8 cellular contexts compared by ENCODE assay signal in genomic region chr1:184036517-184036949, GRCh38. TPM values are rescaled to one million over a fixed set of nuclear protein-coding genes. Genes with fewer than 3 reads are reported as not detected.
DNase-seq lines count a peak whose midpoint lies in the region; ATAC-seq and TF ChIP-seq lines count a peak whose summit lies in the region.

No MANE protein-coding gene starts in this region.

- no peak for TF ChIP-seq POLR2A in esophagus muscularis mucosa (IDR thresholded peaks at IDR 0.05; ENCODE audit: low read depth)

- H3K27ac Mint-ChIP-seq in activated B cell treated with CpG ODN at 0.5 μM for 24 hours (no peak overlapping the region), naive B cell (no peak overlapping the region)

- peak overlapping the region; percentile 60 to 86 (median 74) for H3K4me3 ChIP-seq in esophagus muscularis mucosa

- TF ChIP-seq EP300 in esophagus muscularis mucosa (IDR thresholded peaks at IDR 0.05) = no peak

- intact Hi-C loops in activated B cell treated with CpG ODN at 0.5 μM for 24 hours (cut with micrococcal nuclease) (loop anchor here (5.0 kb wide), 1 partner anchor 79 kb away; no protein-coding TSS in a partner anchor), esophagus muscularis mucosa (cut with DNase I) (loop anchor here (10.0 kb wide), 1 partner anchor 102 kb away; no protein-coding TSS in a partner anchor)

- no peaks in the 10 kb centered on the region for H3K36me3 Mint-ChIP-seq in activated B cell treated with CpG ODN at 0.5 μM for 24 hours (ENCODE audit: low read depth)
- H3K36me3 Mint-ChIP-seq in naive B cell = peaks cover 0 to 10% of the 10 kb centered on the region in 2 donors

- no peak for TF ChIP-seq CTCF in activated B cell treated with CpG ODN at 0.5 μM for 24 hours (IDR thresholded peaks at IDR 0.05)
- TF ChIP-seq CTCF in esophagus muscularis mucosa (IDR thresholded peaks at IDR 0.05) = no peak

- peaks cover 51% of the 10 kb centered on the region for H3K27me3 Mint-ChIP-seq in activated B cell treated with CpG ODN at 0.5 μM for 24 hours
- H3K27me3 Mint-ChIP-seq in naive B cell = peaks cover 62 to 82% (median 71%) of the 10 kb centered on the region in 3 donors

- ATAC-seq in HG03460 (IDR thresholded peaks at IDR 0.05; ENCODE audit: unreplicated experiment) (peak; percentile 28), activated B cell treated with CpG ODN at 0.5 μM for 24 hours (ENCODE audit: low read depth) (peak; percentile 25), naive B cell (ENCODE audit: low read depth in 2 of 2) (peak; percentile 58 to 60), GM18520 (IDR thresholded peaks at IDR 0.05; ENCODE audit: unreplicated experiment) (no peak)

- H3K9me3 Mint-ChIP-seq in activated B cell treated with CpG ODN at 0.5 μM for 24 hours (no peaks in the 10 kb centered on the region), naive B cell (peaks cover 0 to 1% (median 0%) of the 10 kb centered on the region in 7 donors)

- peak overlapping the region; percentile 53 for H3K4me3 Mint-ChIP-seq in activated B cell treated with CpG ODN at 0.5 μM for 24 hours
- H3K4me3 Mint-ChIP-seq in naive B cell = peak overlapping the region; percentile 53 to 83 (median 68)

- WGBS in esophagus muscularis mucosa = no CpG with 5 or more reads among the region's 29 CpGs

- CTCF ChIA-PET in activated B cell treated with CpG ODN at 0.5 μM for 24 hours (lab: Charles Lee) = interaction anchor here (1.6 kb wide), 1 partner anchor 188 kb away, joined by 3 read pairs; no protein-coding TSS in a partner anchor

- peaks cover 7 to 23% (median 19%) of the 10 kb centered on the region in 4 donors for H3K4me1 ChIP-seq in esophagus muscularis mucosa

- peaks cover 16% of the 10 kb centered on the region for H3K4me1 Mint-ChIP-seq in activated B cell treated with CpG ODN at 0.5 μM for 24 hours
- H3K4me1 Mint-ChIP-seq in naive B cell = peaks cover 7 to 20% (median 14%) of the 10 kb centered on the region in 3 donors

- H3K27ac ChIP-seq in esophagus muscularis mucosa (replicated peaks in 1 of 4) = peak overlapping the region; percentile 58 to 76 (median 68)

- no peaks in the 10 kb centered on the region for H3K36me3 ChIP-seq in esophagus muscularis mucosa

- no peaks in the 10 kb centered on the region for H3K9me3 ChIP-seq in esophagus muscularis mucosa

- peak; percentile 14 for DNase-seq in activated CD4-positive, alpha-beta T cell treated with anti-CD3 and anti-CD28 coated beads for 48 hours
- DNase-seq in activated CD4-positive, alpha-beta T cell treated with anti-CD3 and anti-CD28 coated beads, Interleukin-2, amount 50 U/mL, for 4 hours = no peak
- DNase-seq in activated B cell treated with CpG ODN at 0.5 μM for 24 hours (peak; percentile 17), esophagus muscularis mucosa (ENCODE audit: extremely low spot score) (no peak), naive B cell (peak; percentile 17), occipital lobe (lab: John Stamatoyannopoulos, UW) (no peak)

- POLR2A ChIA-PET in activated B cell treated with CpG ODN at 0.5 μM for 24 hours (lab: Charles Lee) = interaction anchor here (3.4 kb wide), 1 partner anchor 15 kb away, joined by 11 read pairs; the partner anchor contains the start of gene TSEN15

- peaks cover 0 to 20% (median 4%) of the 10 kb centered on the region in 4 donors for H3K27me3 ChIP-seq in esophagus muscularis mucosa

RNA-seq across cellular contexts. Expression of gene COLGALT2, which starts 1.0 kb away (rescaled TPM):
- total RNA-seq in activated B cell treated with CpG ODN at 0.5 μM for 24 hours = 0.91 and 1.2 TPM in 2 replicates
- total RNA-seq in esophagus muscularis mucosa = 1 to 10 TPM; 4.3 to 5.9 (median 5.1) TPM
- polyA plus RNA-seq in naive B cell (ENCODE audit: low read depth in 6 of 6) = under 1 TPM in 1 of 6 donors, not detected in 5; 0.17 TPM
- total RNA-seq in occipital lobe = 10.1 TPM

RNA-seq across cellular contexts. Expression of gene TSEN15, which starts 15.0 kb away (rescaled TPM):
- 60.8 and 61.2 TPM in 2 replicates for total RNA-seq in activated B cell treated with CpG ODN at 0.5 μM for 24 hours
- total RNA-seq in esophagus muscularis mucosa = 10 to 100 TPM; 27.3 to 52.3 (median 33.4) TPM
- polyA plus RNA-seq in naive B cell (ENCODE audit: low read depth in 6 of 6) = 10 to 100 TPM; 34.4 to 61.8 (median 39.9) TPM
- total RNA-seq in occipital lobe = 30.4 TPM

Comparison
In these comparisons a context has a peak if more than half of its experiments do, and no peak if none do; other contexts are left out.
1. DNase-seq: peak in activated CD4-positive, alpha-beta T cell treated with anti-CD3 and anti-CD28 coated beads for 48 hours (single experiment), activated B cell treated with CpG ODN at 0.5 μM for 24 hours (single experiment) and naive B cell (single experiment); none in activated CD4-positive, alpha-beta T cell treated with anti-CD3 and anti-CD28 coated beads, Interleukin-2, amount 50 U/mL, for 4 hours (0 of 2), esophagus muscularis mucosa (single experiment) and occipital lobe (single experiment).